In the genomic region with DNA sequence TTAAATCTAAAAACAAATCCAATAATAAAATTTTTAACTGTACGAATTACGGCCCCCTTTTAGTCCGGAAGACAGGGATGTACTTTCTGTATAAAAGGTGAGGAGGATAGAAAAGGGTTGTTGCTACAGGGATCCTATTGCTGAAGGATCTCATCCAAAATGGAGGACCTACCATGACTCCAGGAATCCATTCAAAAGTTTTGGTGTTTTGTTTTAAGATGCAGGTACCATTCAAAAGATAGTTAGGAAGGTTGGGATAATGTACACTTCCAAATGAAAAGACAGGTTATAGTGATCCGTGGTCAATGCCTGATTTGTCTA, we compare ENCODE assay signal across 9 cellular contexts. TPM values are rescaled to one million over a fixed set of nuclear protein-coding genes. Genes with fewer than 3 reads are reported as not detected.
DNase-seq lines count a peak whose midpoint lies in the region; ATAC-seq and TF ChIP-seq lines count a peak whose summit lies in the region.
"Had no signal": no experiment of that assay in that cellular context is flagged by ENCODE, and none has a peak within 500 bp of the region (broad histone marks: within the 10 kb centered on the region; RNA-seq: fewer than 3 reads in every experiment).

No MANE protein-coding gene starts in this region.

- no peak for TF ChIP-seq POLR2A in spleen (IDR thresholded peaks at IDR 0.05)

- H3K27ac ChIP-seq in VCaP (peak overlapping the region; percentile 97), right cardiac atrium (ENCODE audit: low read length) (no peak overlapping the region), spleen (peak overlapping the region; percentile 73 to 92 (median 88))

- H3K9me3 ChIP-seq in right cardiac atrium (ENCODE audit: control insufficient read depth, low read length) (no peaks in the 10 kb centered on the region), spleen (no peaks in the 10 kb centered on the region)

- no peak for TF ChIP-seq CTCF in VCaP (conservative IDR thresholded peaks at IDR 0.05)
- TF ChIP-seq CTCF in spleen (IDR thresholded peaks at IDR 0.05 in 8 of 11, conservative IDR thresholded peaks at IDR 0.05 in 3 of 11) = no peak

- ATAC-seq in right cardiac atrium (no peak), GM21528 (IDR thresholded peaks at IDR 0.05; ENCODE audit: low FRiP score, unreplicated experiment) (no peak), esophagus mucosa (no peak)

- H3K4me3 ChIP-seq in right cardiac atrium (ENCODE audit: low read length) = peak overlapping the region; percentile 97
- peak overlapping the region in 6 of 8 donors; percentile 53 to 90 (median 79) for H3K4me3 ChIP-seq in spleen

- 65% methylated on average over 4 of the region's 4 CpGs for WGBS in right cardiac atrium
- 70 to 76% (median 75%) methylated on average over 4 of the region's 4 CpGs for WGBS in spleen, 5 donors

- H3K36me3 ChIP-seq in spleen = no peaks in the 10 kb centered on the region

- DNase-seq in NCI-H146 treated with DMSO at 0.1 percent for 48 hours (lab: John Stamatoyannopoulos, UW; ENCODE audit: unreplicated experiment) (peak; percentile 27), NCI-H146 (lab: John Stamatoyannopoulos, UW) (no peak), right cardiac atrium (no peak), spleen (no peak), SIG-M5 treated with dmso at 0.1 percent for 504 hours (lab: John Stamatoyannopoulos, UW; ENCODE audit: unreplicated experiment) (no peak)

- intact Hi-C loops in right cardiac atrium (cut with DNase I) (loop anchor here in 3 of 4 donors (5.0 to 10.0 kb wide), 6 partner anchors 79 to 118 kb away; no protein-coding TSS in a partner anchor), spleen (cut with DNase I; ENCODE audit: low total_unique reads) (loop anchor here (10.0 kb wide), 1 partner anchor 111 kb away; no protein-coding TSS in a partner anchor)

- H3K4me1 ChIP-seq in right cardiac atrium (ENCODE audit: control insufficient read depth, insufficient read depth, low read length) (no peaks in the 10 kb centered on the region), spleen (peaks cover 0 to 49% (median 26%) of the 10 kb centered on the region in 6 donors)

- H3K27me3 ChIP-seq in right cardiac atrium (ENCODE audit: control insufficient read depth, insufficient read depth) = no peaks in the 10 kb centered on the region
- peaks cover 0 to 36% (median 0%) of the 10 kb centered on the region in 7 donors for H3K27me3 ChIP-seq in spleen (replicated peaks in 1 of 7)

RNA-seq across cellular contexts. Expression of a gene that starts 1.3 kb away (rescaled TPM):
- total RNA-seq in right cardiac atrium = 100 to 1,000 TPM in 3 of 4 donors, 10 to 100 TPM in 1; 99.0 to 132 (median 115) TPM
- polyA plus RNA-seq in right cardiac atrium = 29.8 TPM
- 10 to 100 TPM; 35.4 to 98.1 (median 55.4) TPM for total RNA-seq in spleen
- polyA plus RNA-seq in spleen = 10 to 100 TPM in 1 of 3 donors, 1 to 10 TPM in 2; 5.1 to 17.8 (median 5.2) TPM
- total RNA-seq in esophagus mucosa = 41.0 TPM
- total RNA-seq: T-helper 1 cell treated with Interleukin-12 subunit alpha and Interleukin-12 subunit beta and Interleukin-4 antibody, amounts not matched to agents 30 ng/mL and 1 ng/mL, for 36 hours had no signal
